ENCODE assay signal across 23 cellular contexts in genomic region chr10:58618158-58618676, GRCh38.
DNase-seq lines count a peak whose midpoint lies in the region; ATAC-seq and TF ChIP-seq lines count a peak whose summit lies in the region.
"Had no signal": no experiment of that assay in that cellular context is flagged by ENCODE, and none has a peak within 500 bp of the region (broad histone marks: within the 10 kb centered on the region; RNA-seq: fewer than 3 reads in every experiment).

No MANE protein-coding gene starts in this region.

- H4K20me1 ChIP-seq in GM23338 (replicated peaks; ENCODE audit: insufficient read depth) (no peaks in the 10 kb centered on the region), neural progenitor cell (ENCODE audit: low read depth) (no peaks in the 10 kb centered on the region)
- H4K20me1 ChIP-seq: BLaER1 had no signal

- no peak overlapping the region for H3K4me3 ChIP-seq in GM23338
- no peak overlapping the region for H3K4me3 ChIP-seq in neural progenitor cell
- H3K4me3 ChIP-seq: BLaER1, K562, SJCRH30 had no signal

- H3K27me3 ChIP-seq in GM23338 (ENCODE audit: insufficient read depth): no peaks in the 10 kb centered on the region
- H3K27me3 ChIP-seq in neural progenitor cell: no peaks in the 10 kb centered on the region
- H3K27me3 ChIP-seq: BLaER1, SJCRH30 had no signal

- H3F3A ChIP-seq in GM23338 (replicated peaks; ENCODE audit: low read depth) (no peaks in the 10 kb centered on the region), neural progenitor cell (ENCODE audit: low read depth) (no peaks in the 10 kb centered on the region)

- H3K9me3 Mint-ChIP-seq in GM23338 (no peaks in the 10 kb centered on the region), neural progenitor cell (no peaks in the 10 kb centered on the region)

- no peak overlapping the region for H2AFZ ChIP-seq in GM23338
- H2AFZ ChIP-seq in neural progenitor cell (replicated peaks): no peak overlapping the region

- H3K27me3 Mint-ChIP-seq in GM23338 (ENCODE audit: insufficient read depth, low read depth, poor library complexity) (peaks cover 5% of the 10 kb centered on the region), neural progenitor cell (ENCODE audit: insufficient read depth, low read depth) (no peaks in the 10 kb centered on the region)
- H3K27me3 Mint-ChIP-seq: CD4-positive, CD25-positive, alpha-beta regulatory T cell; T-helper 17 cell had no signal

- no peak overlapping the region for H3K9ac ChIP-seq in neural progenitor cell
- H3K9ac ChIP-seq: BLaER1 had no signal

- H3K4me1 Mint-ChIP-seq in GM23338 (no peaks in the 10 kb centered on the region), neural progenitor cell (no peaks in the 10 kb centered on the region)
- H3K4me1 Mint-ChIP-seq: CD4-positive, CD25-positive, alpha-beta regulatory T cell; T-helper 17 cell had no signal

- CTCF ChIA-PET in RWPE1 (lab: Yijun Ruan, JAX): no interaction called here

- H3K4me3 Mint-ChIP-seq in GM23338 (no peak overlapping the region), neural progenitor cell (no peak overlapping the region)
- H3K4me3 Mint-ChIP-seq: CD4-positive, CD25-positive, alpha-beta regulatory T cell; T-helper 17 cell had no signal

- POLR2A ChIA-PET in RWPE1 (lab: Yijun Ruan, JAX; ENCODE audit: low non-redundant PET): no interaction called here

- H3K79me2 ChIP-seq in GM23338 (replicated peaks; ENCODE audit: insufficient read depth) (no peaks in the 10 kb centered on the region), neural progenitor cell (ENCODE audit: low read depth) (no peaks in the 10 kb centered on the region)

- ATAC-seq in GM23338: no peak
- ATAC-seq: K562, Panc1, SK-N-SH treated with all-trans-retinoic acid at 6 μM for 48 hours, T-helper 17 cell had no signal

- H3K36me3 ChIP-seq in GM23338 (ENCODE audit: insufficient read depth): no peaks in the 10 kb centered on the region
- H3K36me3 ChIP-seq in neural progenitor cell: no peaks in the 10 kb centered on the region
- H3K36me3 ChIP-seq: BLaER1, SJCRH30 had no signal

- TF ChIP-seq CTCF in GM23338 (conservative IDR thresholded peaks at IDR 0.05; ENCODE audit: low read depth in 2 of 2): no peak
- no peak for TF ChIP-seq CTCF in RWPE1 (conservative IDR thresholded peaks at IDR 0.05; ENCODE audit: low read depth)
- no peak for TF ChIP-seq CTCF in neural progenitor cell (IDR thresholded peaks at IDR 0.05)

- H3K27ac Mint-ChIP-seq in GM23338 (peak overlapping the region; percentile 11; the same call in 1 of the 2 replicates), neural progenitor cell (no peak overlapping the region)
- H3K27ac Mint-ChIP-seq: CD4-positive, CD25-positive, alpha-beta regulatory T cell; T-helper 17 cell had no signal

- DNase-seq in NCI-H748 (lab: John Stamatoyannopoulos, UW; ENCODE audit: unreplicated experiment) (peak; percentile 17), NCI-H748 treated with DMSO at 0.1 percent for 48 hours (lab: John Stamatoyannopoulos, UW) (no peak), COR-L47 (lab: John Stamatoyannopoulos, UW) (peak; percentile 12), GM23338 (ENCODE audit: low spot score) (no peak), NCI-H2171 treated with DMSO at 0.1 percent for 48 hours (lab: John Stamatoyannopoulos, UW) (peak; percentile 44), RWPE1 (ENCODE audit: low spot score) (no peak), neural progenitor cell (ENCODE audit: low spot score) (no peak), NCI-H2029 (lab: John Stamatoyannopoulos, UW) (no peak)
- DNase-seq: CD4-positive, CD25-positive, alpha-beta regulatory T cell; DMS79 treated with DMSO at 0.1 percent for 48 hours; GF-D8; Kasumi-1; NCI-H1105 treated with DMSO at 0.1 percent for 48 hours; NCI-H1694; NCI-H510A; NCI-H774; SJCRH30; T-helper 17 cell; T1000 had no signal

- H3K9me3 ChIP-seq in neural progenitor cell (ENCODE audit: low read depth): no peaks in the 10 kb centered on the region
- H3K9me3 ChIP-seq: BLaER1, SJCRH30 had no signal

- H3K4me2 ChIP-seq in GM23338 (no peak overlapping the region), neural progenitor cell (no peak overlapping the region)
- H3K4me2 ChIP-seq: BLaER1 had no signal

- no peaks in the 10 kb centered on the region for H3K4me1 ChIP-seq in GM23338 (ENCODE audit: insufficient read depth)
- no peaks in the 10 kb centered on the region for H3K4me1 ChIP-seq in neural progenitor cell
- H3K4me1 ChIP-seq: BLaER1, SJCRH30 had no signal

- H3K36me3 Mint-ChIP-seq in GM23338 (ENCODE audit: low read depth) (no peaks in the 10 kb centered on the region), neural progenitor cell (no peaks in the 10 kb centered on the region)
- H3K36me3 Mint-ChIP-seq: CD4-positive, CD25-positive, alpha-beta regulatory T cell had no signal

- H3K27ac ChIP-seq in GM23338 (ENCODE audit: low read depth) (no peak overlapping the region), RWPE1 (no peak overlapping the region), neural progenitor cell (no peak overlapping the region)
- H3K27ac ChIP-seq: BLaER1, SJCRH30 had no signal

- no peaks in the 10 kb centered on the region for H3K9me2 ChIP-seq in GM23338 (ENCODE audit: insufficient read depth)

TF ChIP-seq in GM23338, 12 proteins besides CTCF, POLR2A, EP300 and RAD21:
- no peak for TF ChIP-seq EZH2phosphoT487 (IDR thresholded peaks at IDR 0.05; ENCODE audit: unreplicated experiment)
- TF ChIP-seq CREB1 (CRISPR knock-in tag; IDR thresholded peaks at IDR 0.05; ENCODE audit: low read depth): no peak
- no peak for TF ChIP-seq POLR2AphosphoS5 (IDR thresholded peaks at IDR 0.05; ENCODE audit: low read depth)

Comparison
In these comparisons a context has a peak if more than half of its experiments do, and no peak if none do; other contexts are left out.
1. DNase-seq: peak in NCI-H748 (single experiment), COR-L47 (single experiment) and NCI-H2171 treated with DMSO at 0.1 percent for 48 hours (single experiment); none in NCI-H748 treated with DMSO at 0.1 percent for 48 hours (single experiment), GM23338 (single experiment), RWPE1 (single experiment), neural progenitor cell (single experiment) and NCI-H2029 (single experiment).